Comparison of ENCODE assay signal across 8 cellular contexts in the genomic region with DNA sequence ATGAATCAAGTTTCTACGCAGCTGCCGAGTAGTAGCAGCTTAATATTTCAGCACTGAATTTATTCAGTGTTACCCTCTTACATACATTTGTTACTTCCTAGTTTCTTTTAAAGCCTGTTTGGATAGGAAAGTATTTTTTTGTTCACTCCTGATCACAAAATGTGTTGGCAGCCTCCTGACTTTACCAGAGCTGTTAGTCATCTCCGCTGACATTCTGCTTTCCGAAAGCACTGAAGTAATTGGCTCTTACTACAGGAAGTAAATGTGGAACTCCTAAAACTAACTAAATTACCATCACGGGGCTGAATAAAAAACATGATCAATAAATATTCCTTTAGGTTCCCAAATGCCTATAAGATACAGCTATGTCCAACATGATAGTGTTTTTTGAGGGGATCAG.
DNase-seq lines count a peak whose midpoint lies in the region; ATAC-seq and TF ChIP-seq lines count a peak whose summit lies in the region.

No MANE protein-coding gene starts in this region.

- intact Hi-C loops in posterior vena cava (cut with DNase I) = no loop called here

- H3K27me3 ChIP-seq in mucosa of stomach (ENCODE audit: control insufficient read depth, insufficient read depth, low read length) = no peaks in the 10 kb centered on the region

- peak; percentile 60 for ATAC-seq in HG03039 (IDR thresholded peaks at IDR 0.05; ENCODE audit: unreplicated experiment)

- in situ Hi-C loops in astrocyte of the spinal cord (cut with HindIII; ENCODE audit: low sequenced_read_pairs) = no loop called here

- peak overlapping the region; percentile 16 for H3K9ac ChIP-seq in mucosa of stomach (ENCODE audit: low read length)

- H3K4me3 ChIP-seq in astrocyte of the spinal cord (ENCODE audit: low read depth, low read length) (no peak overlapping the region), mucosa of stomach (ENCODE audit: low read length) (no peak overlapping the region)

- no peaks in the 10 kb centered on the region for H3K36me3 ChIP-seq in mucosa of stomach (ENCODE audit: control insufficient read depth, insufficient read depth, low read length)

- POLR2A ChIA-PET in HEK293T (lab: Yijun Ruan, JAX) = no interaction called here

- H3K9me3 ChIP-seq in mucosa of stomach (ENCODE audit: control insufficient read depth, low read length) = no peaks in the 10 kb centered on the region

- CTCF ChIA-PET in HEK293T (lab: Yijun Ruan, JAX) = interaction anchor here (1.2 kb wide), 1 partner anchor 29 kb away, joined by 3 read pairs; no protein-coding TSS in a partner anchor

- no peak for TF ChIP-seq CTCF in astrocyte of the spinal cord (IDR thresholded peaks at IDR 0.05; ENCODE audit: low read depth, low read length)

- peaks cover 9% of the 10 kb centered on the region for H3K4me1 ChIP-seq in mucosa of stomach (ENCODE audit: control insufficient read depth, insufficient read depth, low read length)

- peak; percentile 48 for DNase-seq in GM03348 (ENCODE audit: low spot score)
- DNase-seq in astrocyte of the spinal cord (ENCODE audit: low read depth, low spot score) = peak; percentile 19
- no peak for DNase-seq in NCI-H2196 treated with DMSO at 0.1 percent for 48 hours (lab: John Stamatoyannopoulos, UW; ENCODE audit: unreplicated experiment)
- no peak for DNase-seq in HEK293T (ENCODE audit: extremely low spot score)
- no peak for DNase-seq in NCI-H446 (lab: John Stamatoyannopoulos, UW)
- no peak for DNase-seq in posterior vena cava (ENCODE audit: low spot score)

TF ChIP-seq in HEK293T, 16 proteins besides CTCF, POLR2A, EP300 and RAD21:
- TF ChIP-seq SUZ12 (IDR thresholded peaks at IDR 0.05) = no peak
- no peak for TF ChIP-seq BHLHE40 (IDR thresholded peaks at IDR 0.05; ENCODE audit: borderline replicate concordance)

Comparison
In these comparisons a context has a peak if more than half of its experiments do, and no peak if none do; other contexts are left out.
1. DNase-seq: peak in GM03348 (single experiment) and astrocyte of the spinal cord (single experiment); none in NCI-H2196 treated with DMSO at 0.1 percent for 48 hours (single experiment), HEK293T (single experiment), NCI-H446 (0 of 2) and posterior vena cava (single experiment).